Comparison of ENCODE assay signal across 14 cellular contexts in the genomic region with DNA sequence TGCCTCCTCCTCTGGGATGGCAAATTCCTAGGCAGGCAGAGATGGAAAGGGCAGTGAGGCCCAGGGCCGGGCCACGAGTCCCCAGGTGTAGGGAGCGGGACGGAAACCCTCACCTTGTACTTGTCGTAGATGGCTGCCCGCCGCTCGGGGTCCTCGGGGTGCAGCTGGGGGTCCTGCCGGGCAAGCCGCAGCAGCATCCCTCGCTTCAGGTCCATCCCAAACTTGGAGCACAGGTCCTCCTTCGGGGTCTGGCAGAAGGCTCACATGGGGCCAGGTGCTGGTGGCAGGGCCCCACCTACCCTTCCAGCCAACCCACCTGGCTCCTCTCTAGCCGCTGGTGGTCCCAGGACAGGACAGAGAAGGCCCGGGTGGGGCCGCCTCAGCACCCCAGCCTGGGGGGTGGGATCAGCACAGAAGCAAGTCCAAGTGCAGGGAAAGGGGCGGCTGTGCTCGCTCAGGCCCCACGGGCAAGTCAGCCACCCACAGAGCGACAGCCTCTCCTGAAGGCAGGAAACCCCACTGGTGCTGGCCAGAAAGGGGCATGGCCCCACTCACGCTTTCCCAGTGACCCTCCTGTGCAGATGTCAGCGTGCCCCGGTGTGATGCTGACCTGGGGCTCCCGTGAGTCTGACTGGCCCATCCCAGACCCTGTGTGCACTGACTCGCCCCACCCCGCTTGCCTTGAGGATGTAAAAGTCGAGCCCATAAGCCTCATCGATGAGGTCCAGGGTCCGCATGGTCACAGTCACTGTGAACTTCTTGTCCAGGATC.
"Had no signal": no experiment of that assay in that cellular context is flagged by ENCODE, and none has a peak within 500 bp of the region (broad histone marks: within the 10 kb centered on the region; RNA-seq: fewer than 3 reads in every experiment).

No MANE protein-coding gene starts in this region.

- H3K4me2 ChIP-seq: smooth muscle cell had no signal

- DNase-seq: activated CD4-positive, alpha-beta T cell treated with anti-CD3 and anti-CD28 coated beads for 48 hours; activated naive CD4-positive, alpha-beta T cell treated with anti-CD3 and anti-CD28 coated beads for 36 hours; amniotic stem cell; islet precursor cell; natural killer cell had no signal

- H3K36me3 Mint-ChIP-seq: natural killer cell had no signal

- H3K4me3 ChIP-seq: smooth muscle cell had no signal

- H3K27ac ChIP-seq: left lung, upper lobe of left lung had no signal

- H3K9me3 Mint-ChIP-seq: activated naive CD4-positive, alpha-beta T cell treated with anti-CD3 and anti-CD28 coated beads for 36 hours; activated T-helper 2 cell treated with anti-CD3 and anti-CD28 coated beads, Interferon-gamma antibody, Interleukin-2, Interleukin-4, amounts not matched to agents 10 μg/mL and 5 μg/mL and 100 μg/mL, durations not matched to agents 14 hours and 24 hours and 36 hours; memory B cell; natural killer cell; stimulated activated naive CD8-positive, alpha-beta T cell treated with anti-CD3 and anti-CD28 coated beads, Interleukin-15, Interleukin-2, amounts not matched to agents 100 ng/mL and 50 ng/mL, for 24 hours; WTC11 had no signal

- H3K27ac Mint-ChIP-seq: activated naive CD4-positive, alpha-beta T cell treated with anti-CD3 and anti-CD28 coated beads for 36 hours; activated T-helper 2 cell treated with anti-CD3 and anti-CD28 coated beads, Interferon-gamma antibody, Interleukin-2, Interleukin-4, amounts not matched to agents 10 μg/mL and 5 μg/mL and 100 μg/mL, durations not matched to agents 14 hours and 24 hours and 36 hours; memory B cell; progenitor cell of endocrine pancreas; stimulated activated naive CD8-positive, alpha-beta T cell treated with anti-CD3 and anti-CD28 coated beads, Interleukin-15, Interleukin-2, amounts not matched to agents 100 ng/mL and 50 ng/mL, for 24 hours; WTC11 had no signal

- ATAC-seq: left lung, natural killer cell, right cardiac atrium, WTC11 had no signal

- H3K27me3 Mint-ChIP-seq: progenitor cell of endocrine pancreas; stimulated activated naive CD8-positive, alpha-beta T cell treated with anti-CD3 and anti-CD28 coated beads, Interleukin-15, Interleukin-2, amounts not matched to agents 100 ng/mL and 50 ng/mL, for 24 hours had no signal

- H3K9me3 ChIP-seq: left lung, upper lobe of left lung had no signal

- H3K27me3 ChIP-seq: upper lobe of left lung had no signal
